28 cellular contexts compared by ENCODE assay signal in genomic region chr18:78178812-78179211, GRCh38.
"Had no signal": no experiment of that assay in that cellular context is flagged by ENCODE, and none has a peak within 500 bp of the region (broad histone marks: within the 10 kb centered on the region; RNA-seq: fewer than 3 reads in every experiment).

No MANE protein-coding gene starts in this region.

- H3K4me3 Mint-ChIP-seq: mesothelial cell of epicardium; naive thymus-derived CD4-positive, alpha-beta T cell; natural killer cell treated with Interleukin-12 subunit alpha and Interleukin-12 subunit beta and Interleukin-15 and Interleukin-18, amount 100 ng/mL, for 72 hours; neural crest cell; stimulated activated effector memory CD8-positive, alpha-beta T cell treated with anti-CD3 and anti-CD28 coated beads, Interleukin-12 subunit alpha, Interleukin-12 subunit beta, amount 100 ng/mL, for 72 hours; stimulated activated naive CD8-positive, alpha-beta T cell treated with anti-CD3 and anti-CD28 coated beads, Interleukin-15, Interleukin-2, amounts not matched to agents 100 ng/mL and 50 ng/mL, for 24 hours had no signal

- H3K4me1 Mint-ChIP-seq: mesothelial cell of epicardium; naive thymus-derived CD4-positive, alpha-beta T cell; stimulated activated effector memory CD8-positive, alpha-beta T cell treated with anti-CD3 and anti-CD28 coated beads, Interleukin-12 subunit alpha, Interleukin-12 subunit beta, amount 100 ng/mL, for 72 hours had no signal

- H3K36me3 ChIP-seq: heart right ventricle, left ventricle myocardium inferior, pancreas, prostate gland, spleen, suprapubic skin, thoracic aorta, tibial artery, upper lobe of right lung had no signal

- H3K4me3 ChIP-seq: heart right ventricle, hepatocyte, left ventricle myocardium inferior, lung, pancreas, prostate gland, skin epidermis, spleen, suprapubic skin, thoracic aorta, tibial artery, upper lobe of right lung had no signal

- H3K27ac ChIP-seq: heart right ventricle, hepatocyte, left ventricle myocardium inferior, pancreas, prostate gland, skin epidermis, spleen, suprapubic skin, thoracic aorta, tibial artery, upper lobe of right lung had no signal

- H3K36me3 Mint-ChIP-seq: mesothelial cell of epicardium; naive thymus-derived CD4-positive, alpha-beta T cell; stimulated activated effector memory CD8-positive, alpha-beta T cell treated with anti-CD3 and anti-CD28 coated beads, Interleukin-12 subunit alpha, Interleukin-12 subunit beta, amount 100 ng/mL, for 72 hours had no signal

- H3K27ac Mint-ChIP-seq: mesothelial cell of epicardium; naive thymus-derived CD4-positive, alpha-beta T cell; natural killer cell treated with Interleukin-12 subunit alpha and Interleukin-12 subunit beta and Interleukin-15 and Interleukin-18, amount 100 ng/mL, for 72 hours; stimulated activated effector memory CD8-positive, alpha-beta T cell treated with anti-CD3 and anti-CD28 coated beads, Interleukin-12 subunit alpha, Interleukin-12 subunit beta, amount 100 ng/mL, for 72 hours; stimulated activated naive CD8-positive, alpha-beta T cell treated with anti-CD3 and anti-CD28 coated beads, Interleukin-15, Interleukin-2, amounts not matched to agents 100 ng/mL and 50 ng/mL, for 24 hours had no signal

- H2AFZ ChIP-seq: hepatocyte had no signal

- ATAC-seq: heart right ventricle; naive thymus-derived CD4-positive, alpha-beta T cell; natural killer cell treated with Interleukin-12 subunit alpha and Interleukin-12 subunit beta and Interleukin-15 and Interleukin-18, amount 100 ng/mL, for 72 hours; pancreas; right cardiac atrium; sciatic nerve; stimulated activated effector memory CD8-positive, alpha-beta T cell treated with anti-CD3 and anti-CD28 coated beads, Interleukin-12 subunit alpha, Interleukin-12 subunit beta, amount 100 ng/mL, for 72 hours; upper lobe of right lung had no signal

- H3K27me3 ChIP-seq: hepatocyte, tibial artery, upper lobe of right lung had no signal

- H3K4me2 ChIP-seq: hepatocyte had no signal

- H3K27me3 Mint-ChIP-seq: stimulated activated naive CD8-positive, alpha-beta T cell treated with anti-CD3 and anti-CD28 coated beads, Interleukin-15, Interleukin-2, amounts not matched to agents 100 ng/mL and 50 ng/mL, for 24 hours had no signal

- DNase-seq: heart right ventricle; islet precursor cell; left ventricle myocardium inferior; mesendoderm; naive thymus-derived CD4-positive, alpha-beta T cell; nucleus accumbens; pancreas; posterior cingulate gyrus; retina; right cardiac atrium; spleen; stimulated activated CD4-positive, alpha-beta T cell treated with anti-CD3 and anti-CD28 coated beads, Interleukin-4, amount 100 ng/mL, for 24 hours; stimulated activated naive CD4-positive, alpha-beta T cell; tibial artery; trophoblast cell; upper lobe of right lung had no signal

- H3K4me1 ChIP-seq: heart right ventricle, left ventricle myocardium inferior, pancreas, prostate gland, spleen, suprapubic skin, tibial artery, upper lobe of right lung had no signal

- H3K79me2 ChIP-seq: hepatocyte had no signal

- H3K9me3 ChIP-seq: prostate gland, suprapubic skin, thoracic aorta, upper lobe of right lung had no signal
